In the genomic region with DNA sequence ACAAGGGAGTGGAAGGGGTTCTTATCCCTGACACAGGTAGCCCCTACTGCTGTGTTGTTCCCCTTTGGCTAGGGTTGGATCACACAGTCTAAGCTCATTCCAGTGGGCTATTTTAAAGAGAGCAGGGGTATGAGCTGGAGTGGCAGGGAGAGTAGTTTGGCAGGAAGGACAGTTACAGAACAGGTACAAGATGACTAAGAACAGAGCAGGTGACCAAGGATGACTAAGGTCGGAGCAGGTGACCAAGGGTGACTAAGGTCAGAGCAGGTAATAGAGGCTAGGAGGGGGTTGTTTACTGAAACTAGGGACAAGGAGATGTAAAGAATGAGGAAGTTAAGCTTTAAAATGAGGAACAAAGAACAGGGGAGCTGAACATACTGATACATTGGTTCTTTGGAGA, we compare ENCODE assay signal across 22 cellular contexts.
"Had no signal": no experiment of that assay in that cellular context is flagged by ENCODE, and none has a peak within 500 bp of the region (broad histone marks: within the 10 kb centered on the region; RNA-seq: fewer than 3 reads in every experiment).

No MANE protein-coding gene starts in this region.

- H3K27ac ChIP-seq: body of pancreas, tibial artery had no signal

- H3K4me3 ChIP-seq: body of pancreas, lung, tibial artery had no signal

- ATAC-seq: activated CD8-positive, alpha-beta memory T cell treated with anti-CD3 and anti-CD28 coated beads, Interleukin-2, amount 10 ng/mL, durations not matched to agents 7 days and 5 days; activated T-helper 17 cell treated with anti-CD3 and anti-CD28 coated beads, Interleukin-2, amount 50 U/mL, for 72 hours; body of pancreas; effector memory CD8-positive, alpha-beta T cell; left lobe of liver had no signal

- H3K9me3 ChIP-seq: body of pancreas had no signal

- H3K4me1 ChIP-seq: tibial artery had no signal

- DNase-seq: activated CD4-positive, alpha-beta memory T cell treated with anti-CD3 and anti-CD28 coated beads, Interleukin-2, amount 10 ng/mL, durations not matched to agents 7 days and 5 days; activated CD4-positive, alpha-beta T cell treated with anti-CD3 and anti-CD28 coated beads for 48 hours; activated CD4-positive, CD25-positive, alpha-beta regulatory T cell; activated CD8-positive, alpha-beta memory T cell treated with anti-CD3 and anti-CD28 coated beads, Interleukin-2, amount 10 ng/mL, durations not matched to agents 7 days and 5 days; activated naive CD4-positive, alpha-beta T cell; activated naive CD8-positive, alpha-beta T cell treated with anti-CD3 and anti-CD28 coated beads, Interleukin-2, amount 10 ng/mL, durations not matched to agents 7 days and 5 days; activated T-cell treated with anti-CD3 and anti-CD28 coated beads, Interleukin-2, amount 50 U/mL, for 1 hour; body of pancreas; effector memory CD8-positive, alpha-beta T cell; nephron progenitor cell; occipital lobe; posterior cingulate gyrus; retina; stimulated activated CD4-positive, alpha-beta T cell treated with anti-CD3 and anti-CD28 coated beads, Interleukin-12 subunit alpha, Interleukin-12 subunit beta, amount 100 ng/mL, for 4 hours; stimulated activated CD4-positive, alpha-beta T cell treated with anti-CD3 and anti-CD28 coated beads, Interleukin-1b, Interleukin-23, amount 100 ng/mL, for 48 hours; stimulated activated CD8-positive, alpha-beta memory T cell treated with anti-CD3 and anti-CD28 coated beads, Interleukin-4, amount 100 ng/mL, for 48 hours; stimulated activated naive CD4-positive, alpha-beta T cell treated with Interleukin-2 at 50 U/mL for 16 hours; substantia nigra; tibial artery had no signal

- H3K36me3 ChIP-seq: tibial artery had no signal

- H3K27me3 ChIP-seq: body of pancreas, tibial artery had no signal
